Comparison of ENCODE assay signal across 1 cellular context in the genomic region with DNA sequence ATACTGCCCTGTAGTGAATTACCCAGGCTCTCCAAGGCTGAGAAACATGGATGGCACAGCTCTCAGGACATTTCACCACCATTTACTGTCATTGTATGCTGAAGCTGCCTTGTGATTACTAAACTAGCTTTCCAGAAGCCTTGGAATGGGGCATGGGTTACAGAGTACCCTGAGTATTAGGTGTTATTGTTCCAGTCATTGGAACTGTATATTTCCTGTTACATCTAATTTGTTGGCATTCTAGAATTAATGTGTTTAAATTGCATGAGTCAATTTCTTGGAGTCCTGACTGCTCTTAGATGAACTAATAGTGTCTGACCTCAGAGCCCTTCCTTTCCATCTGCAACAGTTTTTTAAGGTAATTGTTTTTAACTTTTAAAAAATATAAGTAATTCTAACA.
TF ChIP-seq lines count a peak whose summit lies in the region.

No MANE protein-coding gene starts in this region.

TF ChIP-seq in endothelial cell of umbilical vein, 7 proteins besides CTCF, POLR2A, EP300 and RAD21:
- TF ChIP-seq GATA2 (IDR thresholded peaks at IDR 0.05; ENCODE audit: insufficient read depth, insufficient read length, low read depth, low read length) (no peak), POLR2AphosphoS5 (IDR thresholded peaks at IDR 0.05; ENCODE audit: insufficient read depth, low read depth, low read length) (peak; percentile 31), JUN (IDR thresholded peaks at IDR 0.05; ENCODE audit: borderline replicate concordance, insufficient read depth, insufficient read length, low read depth) (no peak), FOS (IDR thresholded peaks at IDR 0.05; ENCODE audit: borderline replicate concordance, insufficient read depth, low read length) (peak; percentile 18), MYC (IDR thresholded peaks at IDR 0.05; ENCODE audit: low read depth, low read length) (no peak), EZH2 (IDR thresholded peaks at IDR 0.05; ENCODE audit: borderline replicate concordance, low read depth, low read length, severe bottlenecking) (no peak)
